ENCODE assay signal across 16 cellular contexts in genomic region chr12:131056626-131057025, GRCh38.
DNase-seq lines count a peak whose midpoint lies in the region; ATAC-seq and TF ChIP-seq lines count a peak whose summit lies in the region.
"Had no signal": no experiment of that assay in that cellular context is flagged by ENCODE, and none has a peak within 500 bp of the region (broad histone marks: within the 10 kb centered on the region; RNA-seq: fewer than 3 reads in every experiment).

No MANE protein-coding gene starts in this region.

- ATAC-seq in activated T-helper 17 cell treated with anti-CD3 and anti-CD28 coated beads, Interleukin-2, amount 50 U/mL, for 72 hours (replicated peaks): no peak
- ATAC-seq in left lobe of liver: no peak
- ATAC-seq in stimulated activated naive B cell treated with anti-CD40 and anti-IgM and Interleukin-4, amounts not matched to agents 10 μg/mL and 1 μg/mL and 100 μg/mL, for 72 hours (replicated peaks): no peak
- no peak for ATAC-seq in GM18505 (IDR thresholded peaks at IDR 0.05; ENCODE audit: unreplicated experiment)
- ATAC-seq in GM21367 (IDR thresholded peaks at IDR 0.05; ENCODE audit: unreplicated experiment): no peak
- ATAC-seq: GM12878, HepG2 had no signal

- peaks cover 37% of the 10 kb centered on the region for H3K27me3 Mint-ChIP-seq in activated T-helper 17 cell treated with anti-CD3 and anti-CD28 coated beads, Interleukin-2, amount 50 U/mL, for 72 hours
- peaks cover 9 to 29% of the 10 kb centered on the region in 2 donors for H3K27me3 Mint-ChIP-seq in stimulated activated naive B cell treated with anti-CD40 and anti-IgM and Interleukin-4, amounts not matched to agents 10 μg/mL and 1 μg/mL and 100 μg/mL, for 72 hours

- no peak for TF ChIP-seq POLR2A in GM18505 (IDR thresholded peaks at IDR 0.05; ENCODE audit: borderline replicate concordance, extremely low read depth, insufficient read depth, insufficient read length)

- H3K4me3 Mint-ChIP-seq in activated T-helper 17 cell treated with anti-CD3 and anti-CD28 coated beads, Interleukin-2, amount 50 U/mL, for 72 hours: no peak overlapping the region
- no peak overlapping the region for H3K4me3 Mint-ChIP-seq in stimulated activated naive B cell treated with anti-CD40 and anti-IgM and Interleukin-4, amounts not matched to agents 10 μg/mL and 1 μg/mL and 100 μg/mL, for 72 hours
- H3K4me3 Mint-ChIP-seq: CD4-positive, alpha-beta T cell had no signal

- peak overlapping the region; percentile 35 for H3K27ac Mint-ChIP-seq in activated T-helper 17 cell treated with anti-CD3 and anti-CD28 coated beads, Interleukin-2, amount 50 U/mL, for 72 hours
- peak overlapping the region; percentile 79 for H3K27ac Mint-ChIP-seq in stimulated activated naive B cell treated with anti-CD40 and anti-IgM and Interleukin-4, amounts not matched to agents 10 μg/mL and 1 μg/mL and 100 μg/mL, for 72 hours
- H3K27ac Mint-ChIP-seq: CD4-positive, alpha-beta T cell had no signal

- H3K9me3 Mint-ChIP-seq in activated T-helper 17 cell treated with anti-CD3 and anti-CD28 coated beads, Interleukin-2, amount 50 U/mL, for 72 hours: no peaks in the 10 kb centered on the region
- H3K9me3 Mint-ChIP-seq in stimulated activated naive B cell treated with anti-CD40 and anti-IgM and Interleukin-4, amounts not matched to agents 10 μg/mL and 1 μg/mL and 100 μg/mL, for 72 hours: peaks cover 0 to 2% of the 10 kb centered on the region in 2 donors
- H3K9me3 Mint-ChIP-seq: CD4-positive, alpha-beta T cell had no signal

- no peaks in the 10 kb centered on the region for H3K36me3 Mint-ChIP-seq in activated T-helper 17 cell treated with anti-CD3 and anti-CD28 coated beads, Interleukin-2, amount 50 U/mL, for 72 hours (ENCODE audit: low read depth)
- no peaks in the 10 kb centered on the region for H3K36me3 Mint-ChIP-seq in stimulated activated naive B cell treated with anti-CD40 and anti-IgM and Interleukin-4, amounts not matched to agents 10 μg/mL and 1 μg/mL and 100 μg/mL, for 72 hours

- H3K4me1 Mint-ChIP-seq in activated T-helper 17 cell treated with anti-CD3 and anti-CD28 coated beads, Interleukin-2, amount 50 U/mL, for 72 hours: no peaks in the 10 kb centered on the region
- peaks cover 18 to 38% of the 10 kb centered on the region in 2 donors for H3K4me1 Mint-ChIP-seq in stimulated activated naive B cell treated with anti-CD40 and anti-IgM and Interleukin-4, amounts not matched to agents 10 μg/mL and 1 μg/mL and 100 μg/mL, for 72 hours

- DNase-seq in activated effector memory CD4-positive, alpha-beta T cell treated with anti-CD3 and anti-CD28 coated beads, Interleukin-2, amount 50 U/mL, for 16 hours: peak; percentile 19
- DNase-seq in activated effector memory CD4-positive, alpha-beta T cell treated with Interleukin-2 at 50 U/mL for 16 hours: no peak
- peak; percentile 29 for DNase-seq in left lobe of liver (ENCODE audit: low spot score)
- DNase-seq in stimulated activated naive B cell treated with anti-CD40 and anti-IgM and Interleukin-4, amounts not matched to agents 10 μg/mL and 1 μg/mL and 100 μg/mL, for 72 hours: no peak
- DNase-seq in NCI-H2029 (lab: John Stamatoyannopoulos, UW): no peak
- DNase-seq: 8988T; AML-193; Calu3; CD4-positive, alpha-beta T cell; DMS 273 treated with DMSO at 0.1 percent for 48 hours; GOT3 had no signal

Comparison
In these comparisons a context has a peak if more than half of its experiments do, and no peak if none do; other contexts are left out.
1. DNase-seq: peak in activated effector memory CD4-positive, alpha-beta T cell treated with anti-CD3 and anti-CD28 coated beads, Interleukin-2, amount 50 U/mL, for 16 hours (single experiment) and left lobe of liver (single experiment); none in activated effector memory CD4-positive, alpha-beta T cell treated with Interleukin-2 at 50 U/mL for 16 hours (single experiment), stimulated activated naive B cell treated with anti-CD40 and anti-IgM and Interleukin-4, amounts not matched to agents 10 μg/mL and 1 μg/mL and 100 μg/mL, for 72 hours (single experiment) and NCI-H2029 (single experiment).